8 cellular contexts compared by ENCODE assay signal in genomic region chr4:162502109-162502508, GRCh38.
"Had no signal": no experiment of that assay in that cellular context is flagged by ENCODE, and none has a peak within 500 bp of the region (broad histone marks: within the 10 kb centered on the region; RNA-seq: fewer than 3 reads in every experiment).

No MANE protein-coding gene starts in this region.

- H3K27ac ChIP-seq: GM23248 had no signal

- H3K4me3 ChIP-seq: GM23248, GM23338, HAP-1 had no signal

- DNase-seq: GM23248, GOT3, H7, H9, HCEC 1CT, HFFc6 had no signal
